ENCODE assay signal across 34 cellular contexts in the genomic region with DNA sequence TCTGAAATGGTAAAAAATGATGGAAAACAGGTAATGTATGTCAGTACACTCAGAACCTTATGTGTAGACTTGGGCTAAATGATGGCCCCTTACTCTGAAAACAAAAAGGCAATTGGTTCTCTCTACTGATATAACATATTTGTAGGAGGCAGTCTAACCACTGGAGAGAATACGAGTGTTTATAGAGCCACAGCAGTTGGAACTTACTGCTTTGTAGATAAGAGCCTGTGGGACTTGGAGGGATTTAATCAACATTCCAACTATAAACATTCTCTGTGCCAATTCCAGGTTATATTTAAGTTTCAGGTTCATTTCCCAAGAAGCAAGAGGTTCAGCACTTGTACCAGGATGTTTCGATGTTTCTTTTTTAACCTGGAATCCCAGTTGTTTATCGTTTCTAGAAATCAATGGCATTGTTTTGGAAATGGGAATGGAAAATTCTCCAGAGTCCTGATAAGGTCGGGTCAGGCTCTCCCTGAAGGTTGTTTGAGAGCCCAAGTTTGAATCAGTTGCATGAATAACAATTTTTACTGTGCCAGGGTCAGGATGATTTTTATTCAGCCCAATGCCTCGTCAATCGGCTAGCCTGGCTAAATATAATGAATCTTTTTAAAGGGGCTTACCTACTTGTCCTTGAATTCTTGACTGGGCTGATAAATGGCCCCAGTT.
"Had no signal": no experiment of that assay in that cellular context is flagged by ENCODE, and none has a peak within 500 bp of the region (broad histone marks: within the 10 kb centered on the region; RNA-seq: fewer than 3 reads in every experiment).

No MANE protein-coding gene starts in this region.

- H3K36me3 ChIP-seq: ascending aorta, breast epithelium, Peyer's patch, SJSA1 had no signal

- H3K4me1 ChIP-seq: ascending aorta, breast epithelium, Peyer's patch, SJSA1 had no signal

- H3K36me3 Mint-ChIP-seq: activated naive CD4-positive, alpha-beta T cell treated with anti-CD3 and anti-CD28 coated beads, Interleukin-2, amount 50 U/mL, for 24 hours; activated naive CD8-positive, alpha-beta T cell treated with anti-CD3 and anti-CD28 coated beads, Interleukin-2, amount 10 ng/mL, durations not matched to agents 7 days and 5 days had no signal

- H3K27me3 ChIP-seq: ascending aorta, body of pancreas, breast epithelium, Peyer's patch, SJSA1 had no signal

- H3K27ac ChIP-seq: ascending aorta, body of pancreas, breast epithelium, KMS-11, Peyer's patch, SJSA1 had no signal

- H3K9me3 Mint-ChIP-seq: activated CD8-positive, alpha-beta T cell treated with anti-CD3 and anti-CD28 coated beads for 36 hours had no signal

- DNase-seq: activated CD4-positive, alpha-beta T cell treated with anti-CD3 and anti-CD28 coated beads, Interleukin-2, amount 10 ng/mL, durations not matched to agents 24 days and 14 days; activated CD4-positive, alpha-beta T cell treated with anti-CD3 and anti-CD28 coated beads, Interleukin-2, amount 50 U/mL, for 4 hours; activated CD8-positive, alpha-beta T cell treated with anti-CD3 and anti-CD28 coated beads for 36 hours; activated gamma-delta T cell; activated naive CD4-positive, alpha-beta T cell treated with Interleukin-2 at 50 U/mL for 16 hours; activated naive CD8-positive, alpha-beta T cell treated with anti-CD3 and anti-CD28 coated beads, Interleukin-2, amount 10 ng/mL, durations not matched to agents 7 days and 5 days; activated T-cell treated with anti-CD3 and anti-CD28 coated beads, Interleukin-2, amount 50 U/mL, for 24 hours; amygdala; body of pancreas; caudate nucleus; MM.1S; MV-4-11; NCI-H1092; NCI-H1436 treated with DMSO at 0.1 percent for 48 hours; NCI-H1694 treated with DMSO at 0.1 percent for 48 hours; NCI-H2029; NCI-H2107; NCI-H2171; NCI-H510A; NCI-H526; NCI-H748 treated with DMSO at 0.1 percent for 48 hours; NK-92 treated with Interleukin-12 subunit alpha and Interleukin-12 subunit beta, amount 100 ng/mL, for 24 hours; PC-3; Peyer's patch; RPMI8226; SK-N-SH had no signal

- H3K4me3 ChIP-seq: ascending aorta, body of pancreas, breast epithelium, Peyer's patch, SJSA1 had no signal

- ATAC-seq: activated CD8-positive, alpha-beta T cell treated with anti-CD3 and anti-CD28 coated beads for 36 hours; body of pancreas; PC-3 had no signal

- H3K27ac Mint-ChIP-seq: activated CD4-positive, alpha-beta T cell treated with anti-CD3 and anti-CD28 coated beads, Interleukin-2, amount 10 ng/mL, durations not matched to agents 24 days and 14 days; activated CD8-positive, alpha-beta T cell treated with anti-CD3 and anti-CD28 coated beads for 36 hours; activated naive CD4-positive, alpha-beta T cell treated with anti-CD3 and anti-CD28 coated beads, Interleukin-2, amount 50 U/mL, for 24 hours; activated naive CD8-positive, alpha-beta T cell treated with anti-CD3 and anti-CD28 coated beads, Interleukin-2, amount 10 ng/mL, durations not matched to agents 7 days and 5 days; activated T-cell treated with anti-CD3 and anti-CD28 coated beads, Interleukin-2, amount 50 U/mL, for 24 hours; activated T-helper 2 cell treated with anti-CD3 and anti-CD28 coated beads, Interferon-gamma antibody, Interleukin-2, Interleukin-4, amounts not matched to agents 10 μg/mL and 5 μg/mL and 100 μg/mL, durations not matched to agents 14 hours and 24 hours and 36 hours; T-helper 1 cell treated with Interleukin-12 subunit alpha and Interleukin-12 subunit beta and Interleukin-4 antibody, amounts not matched to agents 30 μg/mL and 1 μg/mL, for 36 hours; T-helper 2 cell treated with Interferon-gamma antibody and Interleukin-4, amounts not matched to agents 5 μg/mL and 100 μg/mL, for 36 hours had no signal

- H3K27me3 Mint-ChIP-seq: activated CD4-positive, alpha-beta T cell treated with anti-CD3 and anti-CD28 coated beads, Interleukin-2, amount 10 ng/mL, durations not matched to agents 24 days and 14 days; activated CD8-positive, alpha-beta T cell treated with anti-CD3 and anti-CD28 coated beads for 36 hours; activated naive CD4-positive, alpha-beta T cell treated with anti-CD3 and anti-CD28 coated beads, Interleukin-2, amount 50 U/mL, for 24 hours; activated naive CD8-positive, alpha-beta T cell treated with anti-CD3 and anti-CD28 coated beads, Interleukin-2, amount 10 ng/mL, durations not matched to agents 7 days and 5 days; activated T-cell treated with anti-CD3 and anti-CD28 coated beads, Interleukin-2, amount 50 U/mL, for 24 hours had no signal

- H3K4me1 Mint-ChIP-seq: activated CD4-positive, alpha-beta T cell treated with anti-CD3 and anti-CD28 coated beads, Interleukin-2, amount 10 ng/mL, durations not matched to agents 24 days and 14 days; activated naive CD4-positive, alpha-beta T cell treated with anti-CD3 and anti-CD28 coated beads, Interleukin-2, amount 50 U/mL, for 24 hours; activated naive CD8-positive, alpha-beta T cell treated with anti-CD3 and anti-CD28 coated beads, Interleukin-2, amount 10 ng/mL, durations not matched to agents 7 days and 5 days had no signal

- H3K4me2 ChIP-seq: KMS-11, SK-N-SH had no signal

- H3K9ac ChIP-seq: KMS-11, SK-N-SH had no signal

- H3K9me3 ChIP-seq: ascending aorta, body of pancreas, Peyer's patch, SJSA1, SK-N-SH had no signal

- H3K4me3 Mint-ChIP-seq: activated CD4-positive, alpha-beta T cell treated with anti-CD3 and anti-CD28 coated beads, Interleukin-2, amount 10 ng/mL, durations not matched to agents 24 days and 14 days; activated CD8-positive, alpha-beta T cell treated with anti-CD3 and anti-CD28 coated beads for 36 hours; activated naive CD4-positive, alpha-beta T cell treated with anti-CD3 and anti-CD28 coated beads, Interleukin-2, amount 50 U/mL, for 24 hours; activated naive CD8-positive, alpha-beta T cell treated with anti-CD3 and anti-CD28 coated beads, Interleukin-2, amount 10 ng/mL, durations not matched to agents 7 days and 5 days; activated T-cell treated with anti-CD3 and anti-CD28 coated beads, Interleukin-2, amount 50 U/mL, for 24 hours; T-helper 1 cell treated with Interleukin-12 subunit alpha and Interleukin-12 subunit beta and Interleukin-4 antibody, amounts not matched to agents 30 μg/mL and 1 μg/mL, for 36 hours; T-helper 2 cell treated with Interferon-gamma antibody and Interleukin-4, amounts not matched to agents 5 μg/mL and 100 μg/mL, for 36 hours had no signal
